ENCODE assay signal across 40 cellular contexts in genomic region chr11:77749232-77749631, GRCh38.
"Had no signal": no experiment of that assay in that cellular context is flagged by ENCODE, and none has a peak within 500 bp of the region (broad histone marks: within the 10 kb centered on the region; RNA-seq: fewer than 3 reads in every experiment).

No MANE protein-coding gene starts in this region.

- FAIRE-seq: astrocyte, TTC549 had no signal

- H3K4me1 ChIP-seq: breast epithelium had no signal

- ATAC-seq: activated CD4-positive, alpha-beta T cell treated with anti-CD3 and anti-CD28 coated beads for 36 hours; activated CD4-positive, CD25-positive, alpha-beta regulatory T cell treated with anti-CD3 and anti-CD28 coated beads, Interleukin-2, amount 50 U/mL, for 24 hours; activated CD8-positive, alpha-beta memory T cell treated with anti-CD3 and anti-CD28 coated beads, Interleukin-2, amount 10 ng/mL, durations not matched to agents 7 days and 5 days; activated CD8-positive, alpha-beta T cell treated with anti-CD3 and anti-CD28 coated beads, Interleukin-2, amount 10 ng/mL, durations not matched to agents 7 days and 5 days; activated naive CD4-positive, alpha-beta T cell treated with anti-CD3 and anti-CD28 coated beads, Interleukin-2, amount 50 U/mL, for 72 hours; body of pancreas had no signal

- H3K9me3 Mint-ChIP-seq: activated CD4-positive, alpha-beta memory T cell treated with anti-CD3 and anti-CD28 coated beads, Interleukin-2, amount 10 ng/mL, durations not matched to agents 7 days and 5 days; activated CD4-positive, alpha-beta T cell treated with anti-CD3 and anti-CD28 coated beads, Interleukin-2, amount 10 ng/mL, durations not matched to agents 7 days and 5 days; activated naive CD4-positive, alpha-beta T cell treated with anti-CD3 and anti-CD28 coated beads for 36 hours; activated naive CD4-positive, alpha-beta T cell treated with anti-CD3 and anti-CD28 coated beads, Interleukin-2, amount 50 U/mL, for 72 hours; activated naive CD8-positive, alpha-beta T cell treated with anti-CD3 and anti-CD28 coated beads for 36 hours; activated T-cell treated with anti-CD3 and anti-CD28 coated beads, Interleukin-2, amount 50 U/mL, for 24 hours; activated T-helper 2 cell treated with anti-CD3 and anti-CD28 coated beads, Interferon-gamma antibody, Interleukin-2, Interleukin-4, amounts not matched to agents 10 μg/mL and 5 μg/mL and 100 μg/mL, durations not matched to agents 14 hours and 24 hours and 36 hours; central memory CD8-positive, alpha-beta T cell; T-helper 1 cell treated with Interleukin-12 subunit alpha and Interleukin-12 subunit beta and Interleukin-4 antibody, amounts not matched to agents 30 μg/mL and 1 μg/mL, for 36 hours; T-helper 2 cell treated with Interferon-gamma antibody and Interleukin-4, amounts not matched to agents 5 μg/mL and 100 μg/mL, for 36 hours had no signal

- H3K27me3 ChIP-seq: adrenal gland, body of pancreas, brain microvascular endothelial cell, breast epithelium had no signal

- H3K36me3 ChIP-seq: adrenal gland, brain microvascular endothelial cell, breast epithelium had no signal

- H3K4me3 ChIP-seq: adrenal gland, body of pancreas, breast epithelium had no signal

- H3K27ac Mint-ChIP-seq: activated CD4-positive, alpha-beta memory T cell treated with anti-CD3 and anti-CD28 coated beads, Interleukin-2, amount 10 ng/mL, durations not matched to agents 7 days and 5 days; activated CD4-positive, alpha-beta T cell treated with anti-CD3 and anti-CD28 coated beads for 36 hours; activated CD4-positive, alpha-beta T cell treated with anti-CD3 and anti-CD28 coated beads, Interleukin-2, amount 10 ng/mL, durations not matched to agents 7 days and 5 days; activated CD8-positive, alpha-beta memory T cell treated with anti-CD3 and anti-CD28 coated beads, Interleukin-2, amount 10 ng/mL, durations not matched to agents 7 days and 5 days; activated CD8-positive, alpha-beta T cell treated with anti-CD3 and anti-CD28 coated beads, Interleukin-2, amount 10 ng/mL, durations not matched to agents 7 days and 5 days; activated naive CD4-positive, alpha-beta T cell treated with anti-CD3 and anti-CD28 coated beads for 36 hours; activated naive CD4-positive, alpha-beta T cell treated with anti-CD3 and anti-CD28 coated beads, Interleukin-2, amount 50 U/mL, for 72 hours; activated naive CD8-positive, alpha-beta T cell treated with anti-CD3 and anti-CD28 coated beads for 36 hours; activated T-cell treated with anti-CD3 and anti-CD28 coated beads, Interleukin-2, amount 50 U/mL, for 24 hours; activated T-helper 2 cell treated with anti-CD3 and anti-CD28 coated beads, Interferon-gamma antibody, Interleukin-2, Interleukin-4, amounts not matched to agents 10 μg/mL and 5 μg/mL and 100 μg/mL, durations not matched to agents 14 hours and 24 hours and 36 hours; T-helper 1 cell treated with Interleukin-12 subunit alpha and Interleukin-12 subunit beta and Interleukin-4 antibody, amounts not matched to agents 30 μg/mL and 1 μg/mL, for 36 hours; T-helper 2 cell treated with Interferon-gamma antibody and Interleukin-4, amounts not matched to agents 5 μg/mL and 100 μg/mL, for 36 hours had no signal

- H3K4me3 Mint-ChIP-seq: activated CD4-positive, alpha-beta memory T cell treated with anti-CD3 and anti-CD28 coated beads, Interleukin-2, amount 10 ng/mL, durations not matched to agents 7 days and 5 days; activated CD4-positive, alpha-beta T cell treated with anti-CD3 and anti-CD28 coated beads for 36 hours; activated CD4-positive, alpha-beta T cell treated with anti-CD3 and anti-CD28 coated beads, Interleukin-2, amount 10 ng/mL, durations not matched to agents 7 days and 5 days; activated CD8-positive, alpha-beta memory T cell treated with anti-CD3 and anti-CD28 coated beads, Interleukin-2, amount 10 ng/mL, durations not matched to agents 7 days and 5 days; activated CD8-positive, alpha-beta T cell treated with anti-CD3 and anti-CD28 coated beads, Interleukin-2, amount 10 ng/mL, durations not matched to agents 7 days and 5 days; activated naive CD4-positive, alpha-beta T cell treated with anti-CD3 and anti-CD28 coated beads for 36 hours; activated naive CD8-positive, alpha-beta T cell treated with anti-CD3 and anti-CD28 coated beads for 36 hours; activated T-cell treated with anti-CD3 and anti-CD28 coated beads, Interleukin-2, amount 50 U/mL, for 24 hours; central memory CD8-positive, alpha-beta T cell; T-helper 1 cell treated with Interleukin-12 subunit alpha and Interleukin-12 subunit beta and Interleukin-4 antibody, amounts not matched to agents 30 μg/mL and 1 μg/mL, for 36 hours; T-helper 2 cell treated with Interferon-gamma antibody and Interleukin-4, amounts not matched to agents 5 μg/mL and 100 μg/mL, for 36 hours had no signal

- H3K27ac ChIP-seq: adrenal gland, body of pancreas, brain microvascular endothelial cell, breast epithelium, VCaP had no signal

- H3K27me3 Mint-ChIP-seq: activated CD4-positive, alpha-beta memory T cell treated with anti-CD3 and anti-CD28 coated beads, Interleukin-2, amount 10 ng/mL, durations not matched to agents 7 days and 5 days; activated CD4-positive, alpha-beta T cell treated with anti-CD3 and anti-CD28 coated beads for 36 hours; activated CD4-positive, alpha-beta T cell treated with anti-CD3 and anti-CD28 coated beads, Interleukin-2, amount 10 ng/mL, durations not matched to agents 7 days and 5 days; activated CD8-positive, alpha-beta memory T cell treated with anti-CD3 and anti-CD28 coated beads, Interleukin-2, amount 10 ng/mL, durations not matched to agents 7 days and 5 days; activated naive CD8-positive, alpha-beta T cell treated with anti-CD3 and anti-CD28 coated beads for 36 hours; activated T-cell treated with anti-CD3 and anti-CD28 coated beads, Interleukin-2, amount 50 U/mL, for 24 hours; central memory CD8-positive, alpha-beta T cell had no signal

- H3K9me3 ChIP-seq: adrenal gland, body of pancreas, breast epithelium had no signal

- DNase-seq: activated CD4-positive, alpha-beta memory T cell treated with anti-CD3 and anti-CD28 coated beads, Interleukin-2, amount 10 ng/mL, durations not matched to agents 7 days and 5 days; activated CD4-positive, alpha-beta T cell treated with anti-CD3 and anti-CD28 coated beads for 1 hour; activated CD4-positive, alpha-beta T cell treated with anti-CD3 and anti-CD28 coated beads for 36 hours; activated CD4-positive, alpha-beta T cell treated with anti-CD3 and anti-CD28 coated beads for 48 hours; activated CD4-positive, alpha-beta T cell treated with anti-CD3 and anti-CD28 coated beads, Interleukin-2, amount 10 ng/mL, durations not matched to agents 7 days and 5 days; activated CD4-positive, alpha-beta T cell treated with anti-CD3 and anti-CD28 coated beads, Interleukin-2, amount 50 U/mL, for 48 hours; activated CD4-positive, CD25-positive, alpha-beta regulatory T cell; activated CD8-positive, alpha-beta memory T cell treated with anti-CD3 and anti-CD28 coated beads for 24 hours; activated CD8-positive, alpha-beta memory T cell treated with anti-CD3 and anti-CD28 coated beads, Interleukin-2, amount 10 ng/mL, durations not matched to agents 7 days and 5 days; activated CD8-positive, alpha-beta memory T cell treated with anti-CD3 and anti-CD28 coated beads, Interleukin-2, amount 50 U/mL, for 48 hours; activated CD8-positive, alpha-beta T cell treated with anti-CD3 and anti-CD28 coated beads, Interleukin-2, amount 10 ng/mL, durations not matched to agents 7 days and 5 days; activated effector memory CD4-positive, alpha-beta T cell treated with anti-CD3 and anti-CD28 coated beads, Interleukin-2, amount 50 U/mL, for 16 hours; activated gamma-delta T cell treated with Interleukin-2 at 50 U/mL for 16 hours; activated naive CD4-positive, alpha-beta T cell; activated naive CD4-positive, alpha-beta T cell treated with anti-CD3 and anti-CD28 coated beads for 36 hours; activated naive CD4-positive, alpha-beta T cell treated with anti-CD3 and anti-CD28 coated beads, Interleukin-2, amount 50 U/mL, for 16 hours; activated naive CD8-positive, alpha-beta T cell treated with anti-CD3 and anti-CD28 coated beads for 36 hours; activated T-cell treated with anti-CD3 and anti-CD28 coated beads, Interleukin-2, amount 50 U/mL, for 24 hours; activated T-cell treated with anti-CD3 and anti-CD28 coated beads, Interleukin-2, amount 50 U/mL, for 48 hours; adrenal gland; amniotic stem cell; aorta; body of pancreas; brain microvascular endothelial cell; caudate nucleus; cerebellar nuclear complex; SW 1271; T-helper 1 cell; T-helper 2 cell; T-helper 9 cell had no signal

- H3K4me1 Mint-ChIP-seq: activated CD4-positive, alpha-beta memory T cell treated with anti-CD3 and anti-CD28 coated beads, Interleukin-2, amount 10 ng/mL, durations not matched to agents 7 days and 5 days; activated CD4-positive, alpha-beta T cell treated with anti-CD3 and anti-CD28 coated beads, Interleukin-2, amount 10 ng/mL, durations not matched to agents 7 days and 5 days; activated CD8-positive, alpha-beta memory T cell treated with anti-CD3 and anti-CD28 coated beads, Interleukin-2, amount 10 ng/mL, durations not matched to agents 7 days and 5 days had no signal
